Comparison of ENCODE assay signal across 1 cellular context in the genomic region with DNA sequence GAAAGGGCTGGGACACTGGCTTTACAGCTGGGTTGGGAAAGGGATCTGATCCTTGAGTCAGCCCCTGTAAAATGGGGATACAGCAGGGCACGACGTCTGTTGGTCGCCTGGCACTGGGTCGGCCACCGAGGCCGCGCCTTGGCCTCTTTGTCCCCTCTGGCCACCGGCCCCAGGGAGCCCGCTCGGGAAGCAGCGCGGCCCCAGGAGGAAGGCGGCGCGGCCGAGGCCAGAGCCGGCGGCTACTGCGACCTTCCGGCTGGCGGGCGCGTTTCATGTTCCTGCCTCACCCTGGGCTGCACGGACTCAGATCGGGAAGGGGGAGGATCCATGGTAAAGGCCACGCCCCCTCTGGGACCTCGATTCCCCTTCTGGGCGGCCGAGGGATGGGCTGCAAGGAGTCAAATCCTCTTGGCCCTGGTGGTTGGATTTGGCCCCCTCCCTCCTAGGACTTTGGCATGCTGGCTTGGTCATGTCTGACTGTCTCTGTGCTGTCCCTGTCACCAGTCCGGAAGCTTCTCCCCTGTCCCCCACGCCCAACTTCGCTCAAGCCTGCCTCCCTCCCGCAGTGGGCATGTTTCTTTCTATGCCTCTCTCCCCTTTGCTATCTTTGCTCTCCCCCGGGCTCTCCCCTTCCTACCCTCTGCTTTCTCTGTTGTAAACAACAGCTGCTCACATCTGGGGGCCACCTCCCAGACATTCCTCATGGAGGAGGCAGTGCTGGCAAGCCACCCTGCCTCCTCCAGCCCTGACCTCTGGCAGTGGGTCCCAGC.
TF ChIP-seq lines count a peak whose summit lies in the region.

No MANE protein-coding gene starts in this region.

TF ChIP-seq in K562, 482 proteins besides CTCF, POLR2A, EP300 and RAD21 (continued from another document and continues in another):
- TF ChIP-seq HES1 (IDR thresholded peaks at IDR 0.05; ENCODE audit: low read depth), result no peak
- TF ChIP-seq ZNF274 (IDR thresholded peaks at IDR 0.05; ENCODE audit: borderline replicate concordance, low read depth, low read length), result no peak
- peak in 1 of 2 experiments; percentile 13; a peak in 1 of 4 replicates for TF ChIP-seq TEAD1 (CRISPR knock-in tag; IDR thresholded peaks at IDR 0.05)
- TF ChIP-seq BRD9 (IDR thresholded peaks at IDR 0.05; ENCODE audit: low read depth, partially characterized antibody), result no peak
- TF ChIP-seq TFAM (CRISPR knock-in tag; conservative IDR thresholded peaks at IDR 0.05), result no peak
- TF ChIP-seq ETV1 (tag; conservative IDR thresholded peaks at IDR 0.05; ENCODE audit: low read depth), result peak; percentile 87
- no peak; the same call in 1 of the 2 replicates for TF ChIP-seq SMARCA4 (IDR thresholded peaks at IDR 0.05)
- no peak for TF ChIP-seq LCOR (CRISPR knock-in tag; IDR thresholded peaks at IDR 0.05)
- no peak for TF ChIP-seq SP2 (IDR thresholded peaks at IDR 0.05; ENCODE audit: extremely low read depth, low read depth, low read length, poor library complexity, severe bottlenecking)
- TF ChIP-seq RNF219 (CRISPR knock-in tag; IDR thresholded peaks at IDR 0.05), result no peak
- TF ChIP-seq PHF20 (IDR thresholded peaks at IDR 0.05; ENCODE audit: partially characterized antibody), result peak; percentile 56
- peak in 2 of 3 experiments; percentile 61 to 72 for TF ChIP-seq YY1 (IDR thresholded peaks at IDR 0.05; ENCODE audit: borderline replicate concordance in 1 of 3, control insufficient read depth in 1 of 3, extremely low read depth in 1 of 3, insufficient read depth in 3 of 3, insufficient read length in 1 of 3, insufficient replicate concordance in 2 of 3, low read depth in 1 of 3, low read length in 2 of 3)
- TF ChIP-seq OTX1 (CRISPR knock-in tag; IDR thresholded peaks at IDR 0.05), result peak; percentile 76; the same call in 1 of the 2 replicates
- TF ChIP-seq BRF2 (IDR thresholded peaks at IDR 0.05; ENCODE audit: borderline replicate concordance, insufficient read depth, insufficient read length), result no peak
- no peak for TF ChIP-seq MYBL2 (IDR thresholded peaks at IDR 0.05; ENCODE audit: low read depth)
- no peak for TF ChIP-seq MYBL2 (CRISPR knock-in tag; IDR thresholded peaks at IDR 0.05; ENCODE audit: borderline replicate concordance)
- TF ChIP-seq EWSR1 (IDR thresholded peaks at IDR 0.05; ENCODE audit: borderline replicate concordance, low read depth, partially characterized antibody), result no peak
- peak; percentile 55; the same call in 1 of the 2 replicates for TF ChIP-seq ELF1 (tag; IDR thresholded peaks at IDR 0.05)
- TF ChIP-seq, protein P1, sequence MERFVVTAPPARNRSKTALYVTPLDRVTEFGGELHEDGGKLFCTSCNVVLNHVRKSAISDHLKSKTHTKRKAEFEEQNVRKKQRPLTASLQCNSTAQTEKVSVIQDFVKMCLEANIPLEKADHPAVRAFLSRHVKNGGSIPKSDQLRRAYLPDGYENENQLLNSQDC (CRISPR knock-in tag; IDR thresholded peaks at IDR 0.05), result no peak
- TF ChIP-seq ZNF436 (CRISPR knock-in tag; IDR thresholded peaks at IDR 0.05), result no peak
- TF ChIP-seq TAF7 (tag; IDR thresholded peaks at IDR 0.05), result 0 out of 2 replicates have a peak, but pooled peaks have one; percentile 13
- peak; percentile 22; the same call in 1 of the 2 replicates for TF ChIP-seq ZNF589 (CRISPR knock-in tag; IDR thresholded peaks at IDR 0.05; ENCODE audit: low read depth)
- no peak for TF ChIP-seq PPARD (CRISPR knock-in tag; IDR thresholded peaks at IDR 0.05)
- TF ChIP-seq, protein P2, sequence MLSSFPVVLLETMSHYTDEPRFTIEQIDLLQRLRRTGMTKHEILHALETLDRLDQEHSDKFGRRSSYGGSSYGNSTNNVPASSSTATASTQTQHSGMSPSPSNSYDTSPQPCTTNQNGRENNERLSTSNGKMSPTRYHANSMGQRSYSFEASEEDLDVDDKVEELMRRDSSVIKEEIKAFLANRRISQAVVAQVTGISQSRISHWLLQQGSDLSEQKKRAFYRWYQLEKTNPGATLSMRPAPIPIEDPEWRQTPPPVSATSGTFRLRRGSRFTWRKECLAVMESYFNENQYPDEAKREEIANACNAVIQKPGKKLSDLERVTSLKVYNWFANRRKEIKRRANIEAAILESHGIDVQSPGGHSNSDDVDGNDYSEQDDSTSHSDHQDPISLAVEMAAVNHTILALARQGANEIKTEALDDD (IDR thresholded peaks at IDR 0.05), result no peak
- no peak for TF ChIP-seq ERF (CRISPR knock-in tag; IDR thresholded peaks at IDR 0.05)
- TF ChIP-seq SMARCA5 (IDR thresholded peaks at IDR 0.05), result no peak
- no peak for TF ChIP-seq FOXA1 (IDR thresholded peaks at IDR 0.05; ENCODE audit: borderline replicate concordance)
- TF ChIP-seq POU5F1 (IDR thresholded peaks at IDR 0.05; ENCODE audit: borderline replicate concordance, low read depth, low read length, partially characterized antibody), result no peak
- no peak for TF ChIP-seq ZNF24 (IDR thresholded peaks at IDR 0.05)
- peak; percentile 62 for TF ChIP-seq GATAD2A (IDR thresholded peaks at IDR 0.05)
- TF ChIP-seq, protein P3, sequence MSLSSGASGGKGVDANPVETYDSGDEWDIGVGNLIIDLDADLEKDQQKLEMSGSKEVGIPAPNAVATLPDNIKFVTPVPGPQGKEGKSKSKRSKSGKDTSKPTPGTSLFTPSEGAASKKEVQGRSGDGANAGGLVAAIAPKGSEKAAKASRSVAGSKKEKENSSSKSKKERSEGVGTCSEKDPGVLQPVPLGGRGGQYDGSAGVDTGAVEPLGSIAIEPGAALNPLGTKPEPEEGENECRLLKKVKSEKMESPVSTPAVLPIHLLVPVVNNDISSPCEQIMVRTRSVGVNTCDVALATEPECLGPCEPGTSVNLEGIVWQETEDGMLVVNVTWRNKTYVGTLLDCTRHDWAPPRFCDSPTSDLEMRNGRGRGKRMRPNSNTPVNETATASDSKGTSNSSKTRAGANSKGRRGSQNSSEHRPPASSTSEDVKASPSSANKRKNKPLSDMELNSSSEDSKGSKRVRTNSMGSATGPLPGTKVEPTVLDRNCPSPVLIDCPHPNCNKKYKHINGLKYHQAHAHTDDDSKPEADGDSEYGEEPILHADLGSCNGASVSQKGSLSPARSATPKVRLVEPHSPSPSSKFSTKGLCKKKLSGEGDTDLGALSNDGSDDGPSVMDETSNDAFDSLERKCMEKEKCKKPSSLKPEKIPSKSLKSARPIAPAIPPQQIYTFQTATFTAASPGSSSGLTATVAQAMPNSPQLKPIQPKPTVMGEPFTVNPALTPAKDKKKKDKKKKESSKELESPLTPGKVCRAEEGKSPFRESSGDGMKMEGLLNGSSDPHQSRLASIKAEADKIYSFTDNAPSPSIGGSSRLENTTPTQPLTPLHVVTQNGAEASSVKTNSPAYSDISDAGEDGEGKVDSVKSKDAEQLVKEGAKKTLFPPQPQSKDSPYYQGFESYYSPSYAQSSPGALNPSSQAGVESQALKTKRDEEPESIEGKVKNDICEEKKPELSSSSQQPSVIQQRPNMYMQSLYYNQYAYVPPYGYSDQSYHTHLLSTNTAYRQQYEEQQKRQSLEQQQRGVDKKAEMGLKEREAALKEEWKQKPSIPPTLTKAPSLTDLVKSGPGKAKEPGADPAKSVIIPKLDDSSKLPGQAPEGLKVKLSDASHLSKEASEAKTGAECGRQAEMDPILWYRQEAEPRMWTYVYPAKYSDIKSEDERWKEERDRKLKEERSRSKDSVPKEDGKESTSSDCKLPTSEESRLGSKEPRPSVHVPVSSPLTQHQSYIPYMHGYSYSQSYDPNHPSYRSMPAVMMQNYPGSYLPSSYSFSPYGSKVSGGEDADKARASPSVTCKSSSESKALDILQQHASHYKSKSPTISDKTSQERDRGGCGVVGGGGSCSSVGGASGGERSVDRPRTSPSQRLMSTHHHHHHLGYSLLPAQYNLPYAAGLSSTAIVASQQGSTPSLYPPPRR (CRISPR knock-in tag; IDR thresholded peaks at IDR 0.05; ENCODE audit: borderline replicate concordance), result no peak
- TF ChIP-seq ARNT (IDR thresholded peaks at IDR 0.05), result no peak
- TF ChIP-seq RBM34 (IDR thresholded peaks at IDR 0.05; ENCODE audit: borderline replicate concordance, insufficient read depth, low read length), result no peak
- peak; percentile 89 for TF ChIP-seq SP1 (CRISPR knock-in tag; IDR thresholded peaks at IDR 0.05)
- no peak for TF ChIP-seq SRSF7 (optimal IDR thresholded peaks at IDR 0.05; ENCODE audit: low read depth, low read length)
- no peak for TF ChIP-seq ZNF717 (CRISPR knock-in tag; IDR thresholded peaks at IDR 0.05)
- TF ChIP-seq POLR2B (IDR thresholded peaks at IDR 0.05; ENCODE audit: low read depth, partially characterized antibody), result peak; percentile 85
- TF ChIP-seq ETS1 (conservative IDR thresholded peaks at IDR 0.05; ENCODE audit: control insufficient read depth, low read depth, low read length), result 0 out of 2 replicates have a peak, but pooled peaks have one; percentile 59
- TF ChIP-seq ATF1 (CRISPR knock-in tag; IDR thresholded peaks at IDR 0.05), result no peak
- peak; percentile 40; the same call in 1 of the 2 replicates for TF ChIP-seq ATF1 (tag; IDR thresholded peaks at IDR 0.05)
- TF ChIP-seq ZNF311 (CRISPR knock-in tag; IDR thresholded peaks at IDR 0.05), result peak; percentile 52
- no peak for TF ChIP-seq BRF1 (IDR thresholded peaks at IDR 0.05; ENCODE audit: borderline replicate concordance, extremely low read depth, insufficient read length)
- TF ChIP-seq FOXO4 (CRISPR knock-in tag; IDR thresholded peaks at IDR 0.05), result 0 out of 2 replicates have a peak, but pooled peaks have one; percentile 10
- TF ChIP-seq CREB5 (CRISPR knock-in tag; IDR thresholded peaks at IDR 0.05), result no peak
- TF ChIP-seq RFX1 (IDR thresholded peaks at IDR 0.05), result no peak
- TF ChIP-seq POLR2H (tag; IDR thresholded peaks at IDR 0.05; ENCODE audit: low read depth), result peak; percentile 90
- TF ChIP-seq JUND (IDR thresholded peaks at IDR 0.05; ENCODE audit: borderline replicate concordance, low read depth, low read length), result peak; percentile 4; the same call in 1 of the 2 replicates
- no peak; the same call in 2 of the 3 replicates for TF ChIP-seq JUND (tag; IDR thresholded peaks at IDR 0.05; ENCODE audit: borderline replicate concordance, low read depth, low read length)
- TF ChIP-seq, protein P4, sequence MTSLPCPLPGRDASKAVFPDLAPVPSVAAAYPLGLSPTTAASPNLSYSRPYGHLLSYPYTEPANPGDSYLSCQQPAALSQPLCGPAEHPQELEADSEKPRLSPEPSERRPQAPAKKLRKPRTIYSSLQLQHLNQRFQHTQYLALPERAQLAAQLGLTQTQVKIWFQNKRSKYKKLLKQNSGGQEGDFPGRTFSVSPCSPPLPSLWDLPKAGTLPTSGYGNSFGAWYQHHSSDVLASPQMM (CRISPR knock-in tag; IDR thresholded peaks at IDR 0.05), result no peak
- TF ChIP-seq ZSCAN29 (IDR thresholded peaks at IDR 0.05), result no peak
- TF ChIP-seq ZNF197 (CRISPR knock-in tag; IDR thresholded peaks at IDR 0.05; ENCODE audit: low read depth), result no peak
- no peak for TF ChIP-seq ZNF239 (CRISPR knock-in tag; IDR thresholded peaks at IDR 0.05)
